Comparison of ENCODE assay signal across 8 cellular contexts in the genomic region with DNA sequence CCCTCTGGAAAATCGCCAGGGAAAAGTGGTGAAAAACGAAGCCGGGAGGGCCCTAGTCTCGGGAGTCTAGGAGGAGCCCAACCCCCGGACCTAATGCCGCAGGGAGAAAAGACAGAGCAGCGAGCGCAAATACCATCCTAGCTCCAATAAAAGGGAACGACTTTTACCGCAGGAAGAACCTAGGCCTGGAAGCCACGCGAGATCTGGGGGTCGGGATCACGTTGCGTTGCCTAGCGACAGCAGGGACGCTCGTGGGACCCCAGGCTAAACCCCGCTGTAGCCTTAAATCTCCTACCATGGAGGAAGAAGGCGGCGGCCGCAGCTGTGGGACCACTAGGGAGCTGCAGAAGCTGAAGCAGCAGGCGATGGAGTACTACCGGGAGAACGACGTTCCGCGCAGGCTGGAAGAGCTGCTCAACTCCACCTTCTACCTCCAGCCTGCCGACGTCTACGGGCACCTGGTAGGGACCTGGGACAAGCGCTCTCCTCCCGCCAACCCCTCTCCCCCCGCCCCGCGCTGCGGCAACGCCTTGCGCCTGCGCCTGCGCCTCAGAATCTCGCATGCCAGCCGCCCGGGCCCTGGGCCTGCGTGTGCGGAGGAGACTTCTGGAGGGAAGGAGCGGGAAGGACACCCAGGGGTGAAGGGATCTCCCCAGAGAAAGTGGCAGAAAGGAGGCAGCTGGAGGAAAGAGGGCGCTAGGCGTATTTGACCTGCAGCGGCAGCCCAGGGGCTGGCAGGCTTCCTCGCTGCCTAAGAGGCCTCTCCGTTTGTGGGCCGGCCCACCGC.
DNase-seq lines count a peak whose midpoint lies in the region; ATAC-seq, FAIRE-seq and TF ChIP-seq lines count a peak whose summit lies in the region.

A gene with protein sequence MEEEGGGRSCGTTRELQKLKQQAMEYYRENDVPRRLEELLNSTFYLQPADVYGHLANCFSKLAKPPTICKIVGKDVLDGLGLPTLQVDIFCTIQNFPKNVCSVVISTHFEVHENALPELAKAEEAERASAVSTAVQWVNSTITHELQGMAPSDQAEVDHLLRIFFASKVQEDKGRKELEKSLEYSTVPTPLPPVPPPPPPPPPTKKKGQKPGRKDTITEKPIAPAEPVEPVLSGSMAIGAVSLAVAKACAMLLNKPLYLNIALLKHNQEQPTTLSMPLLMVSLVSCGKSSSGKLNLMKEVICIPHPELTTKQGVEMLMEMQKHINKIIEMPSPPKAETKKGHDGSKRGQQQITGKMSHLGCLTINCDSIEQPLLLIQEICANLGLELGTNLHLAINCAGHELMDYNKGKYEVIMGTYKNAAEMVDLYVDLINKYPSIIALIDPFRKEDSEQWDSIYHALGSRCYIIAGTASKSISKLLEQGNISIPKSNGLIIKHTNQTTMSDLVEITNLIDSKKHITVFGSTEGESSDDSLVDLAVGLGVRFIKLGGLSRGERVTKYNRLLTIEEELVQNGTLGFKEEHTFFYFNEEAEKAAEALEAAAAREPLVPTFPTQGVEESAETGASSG (plus strand): TSS at position 229 of the 787 bp plus-strand sequence. CDS start 68 bp downstream, at position 297.

- H3K9ac ChIP-seq in NT2/D1 (ENCODE audit: insufficient read length, low read depth) = peak within 1 kb of the TSS; percentile 87

- peaks cover 5% of the 10 kb centered on the region for H3K27me3 ChIP-seq in NT2/D1 (ENCODE audit: insufficient read depth, insufficient read length)
- H3K27me3 ChIP-seq in iPS DF 6.9 (ENCODE audit: control insufficient read depth, insufficient read depth, low read length) = no peaks in the 10 kb centered on the region

- ATAC-seq in GM19395 (IDR thresholded peaks at IDR 0.05; ENCODE audit: unreplicated experiment) = peak; percentile 61
- ATAC-seq in HG03457 (IDR thresholded peaks at IDR 0.05; ENCODE audit: unreplicated experiment) = peak; percentile 46

- FAIRE-seq in D721Med (lab: Jason Lieb, UNC) = no peak

- H3K9me3 ChIP-seq in NT2/D1 (ENCODE audit: insufficient read depth, low read length) = no peaks in the 10 kb centered on the region
- no peaks in the 10 kb centered on the region for H3K9me3 ChIP-seq in iPS DF 6.9 (ENCODE audit: control insufficient read depth, insufficient read depth, low read length)

- H3K4me1 ChIP-seq in NT2/D1 (ENCODE audit: insufficient read depth, insufficient read length) = peaks cover 8% of the 10 kb centered on the region
- H3K4me1 ChIP-seq in iPS DF 6.9 (ENCODE audit: control insufficient read depth, insufficient read depth, low read length) = peaks cover 1% of the 10 kb centered on the region; the same call in 1 of the 2 replicates

- no peaks in the 10 kb centered on the region for H3K36me3 ChIP-seq in NT2/D1 (ENCODE audit: insufficient read depth, insufficient read length, low read length)
- no peaks in the 10 kb centered on the region for H3K36me3 ChIP-seq in iPS DF 6.9 (ENCODE audit: control insufficient read depth, insufficient read depth, low read length)

- no CpG with 5 or more reads among the region's 54 CpGs for WGBS in iPS DF 6.9 (ENCODE audit: insufficient coverage, insufficient read length)

- peak; percentile 29 for DNase-seq in D721Med (ENCODE audit: insufficient read length, low spot score)
- DNase-seq in NT2/D1 (ENCODE audit: low read depth, low spot score) = peak; percentile 75
- peak; percentile 74 for DNase-seq in brain pericyte (ENCODE audit: low read depth, low spot score)
- no peak for DNase-seq in iPS DF 6.9 (ENCODE audit: low read depth, low spot score)
- peak; percentile 98 for DNase-seq in retina
- no peak for DNase-seq in OCI-M2 (lab: John Stamatoyannopoulos, UW; ENCODE audit: unreplicated experiment)

- H3K27ac ChIP-seq in iPS DF 6.9 (ENCODE audit: low read length) = no peak within 1 kb of the TSS

- no peak for TF ChIP-seq CTCF in D721Med (IDR thresholded peaks at IDR 0.05; ENCODE audit: insufficient read depth, missing control alignments)

- H3K4me3 ChIP-seq in NT2/D1 (ENCODE audit: insufficient read length, low read depth) (peak within 1 kb of the TSS; percentile 67), iPS DF 6.9 (ENCODE audit: low read length) (peak within 1 kb of the TSS; percentile 51; the same call in 1 of the 2 replicates)

Comparison
In these comparisons a context has a peak if more than half of its experiments do, and no peak if none do; other contexts are left out.
1. DNase-seq: peak in D721Med (single experiment), NT2/D1 (single experiment), brain pericyte (single experiment) and retina (single experiment); none in iPS DF 6.9 (single experiment) and OCI-M2 (single experiment).